ENCODE assay signal across 8 cellular contexts in the genomic region with DNA sequence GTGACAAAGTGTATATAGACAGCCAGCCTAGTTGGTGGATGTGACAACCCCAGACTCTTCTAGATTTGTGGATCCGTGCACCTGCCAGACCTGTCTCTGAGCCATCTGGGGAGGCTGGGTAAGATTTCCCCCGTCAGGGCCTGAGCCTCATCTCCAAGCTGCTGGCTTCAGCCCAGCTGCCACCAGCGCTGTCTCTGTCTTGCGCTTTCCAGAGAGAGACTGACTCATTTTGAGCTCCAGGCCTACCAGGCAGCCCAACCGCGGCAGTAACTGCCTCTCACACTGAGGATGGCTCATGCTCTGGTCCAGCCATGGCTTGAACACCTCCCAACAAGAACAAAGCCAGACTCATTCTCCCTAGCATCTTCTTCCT. TPM values are rescaled to one million over a fixed set of nuclear protein-coding genes. Genes with fewer than 3 reads are reported as not detected.
A peak's percentile ranks its signal among the peaks of the same experiment; 100 is the strongest.
DNase-seq lines count a peak whose midpoint lies in the region; ATAC-seq and TF ChIP-seq lines count a peak whose summit lies in the region.

No MANE protein-coding gene starts in this region.

- no peak for TF ChIP-seq CTCF in heart right ventricle (IDR thresholded peaks at IDR 0.05)
- no peak for TF ChIP-seq CTCF in esophagus muscularis mucosa (IDR thresholded peaks at IDR 0.05)

- H3K4me1 Mint-ChIP-seq in activated naive CD4-positive, alpha-beta T cell treated with anti-CD3 and anti-CD28 coated beads, Interleukin-2, amount 50 U/mL, for 24 hours: peaks cover 34% of the 10 kb centered on the region

- WGBS in heart right ventricle, 2 donors: 76 to 77% methylated on average over 6 of the region's 6 CpGs
- WGBS in mesodermal cell (ENCODE audit: insufficient coverage in 2 of 2), 2 experiments: 94 to 96% methylated on average over 6 of the region's 6 CpGs
- WGBS in esophagus muscularis mucosa: 64% methylated on average over 6 of the region's 6 CpGs

- H3K27me3 ChIP-seq in heart right ventricle (no peaks in the 10 kb centered on the region), esophagus muscularis mucosa (no peaks in the 10 kb centered on the region)

- H3K36me3 ChIP-seq in heart right ventricle (peaks cover 0 to 53% (median 31%) of the 10 kb centered on the region in 9 donors), mesodermal cell (ENCODE audit: control insufficient read depth, insufficient read depth, low read length) (peaks cover 69% of the 10 kb centered on the region), esophagus muscularis mucosa (peaks cover 34 to 54% (median 48%) of the 10 kb centered on the region in 4 donors)

- no peak for TF ChIP-seq EP300 in esophagus muscularis mucosa (IDR thresholded peaks at IDR 0.05)

- no peak for TF ChIP-seq POLR2A in esophagus muscularis mucosa (IDR thresholded peaks at IDR 0.05; ENCODE audit: low read depth)

- no peaks in the 10 kb centered on the region for H3K27me3 Mint-ChIP-seq in activated naive CD4-positive, alpha-beta T cell treated with anti-CD3 and anti-CD28 coated beads, Interleukin-2, amount 50 U/mL, for 24 hours

- H3K4me3 ChIP-seq in heart right ventricle: no peak overlapping the region
- H3K4me3 ChIP-seq in mesodermal cell (ENCODE audit: extremely low read depth, insufficient read depth, low read length, poor library complexity, severe bottlenecking): peak overlapping the region; percentile 3
- H3K4me3 ChIP-seq in esophagus muscularis mucosa: no peak overlapping the region

- intact Hi-C loops in Right ventricle myocardium inferior (cut with DNase I): no loop called here
- intact Hi-C loops in heart right ventricle (cut with DNase I): loop anchor here in 7 of 10 donors (5.0 to 10.0 kb wide), 4 partner anchors 92 to 182 kb away; a partner anchor contains a TSS
- intact Hi-C loops in esophagus muscularis mucosa (cut with DNase I): loop anchor here (10.0 kb wide), 1 partner anchor 172 kb away; no protein-coding TSS in a partner anchor

- peak; percentile 50 for DNase-seq in Right ventricle myocardium inferior (ENCODE audit: missing footprints)
- DNase-seq in heart right ventricle: no peak
- DNase-seq in M059J (ENCODE audit: low read depth): peak; percentile 84
- DNase-seq in SW 1271 (lab: John Stamatoyannopoulos, UW): no peak
- no peak for DNase-seq in esophagus muscularis mucosa (ENCODE audit: extremely low spot score)

- H3K36me3 Mint-ChIP-seq in activated naive CD4-positive, alpha-beta T cell treated with anti-CD3 and anti-CD28 coated beads, Interleukin-2, amount 50 U/mL, for 24 hours: peaks cover 2% of the 10 kb centered on the region

- no peak for ATAC-seq in Right ventricle myocardium inferior
- no peak for ATAC-seq in heart right ventricle
- ATAC-seq in HG02610 (IDR thresholded peaks at IDR 0.05; ENCODE audit: unreplicated experiment): no peak

- peak overlapping the region in 1 of 10 donors; percentile 95 for H3K27ac ChIP-seq in heart right ventricle
- H3K27ac ChIP-seq in mesodermal cell (ENCODE audit: low read depth, low read length, severe bottlenecking): no peak overlapping the region
- no peak overlapping the region for H3K27ac ChIP-seq in esophagus muscularis mucosa (replicated peaks in 1 of 4)

- H3K27ac Mint-ChIP-seq in activated naive CD4-positive, alpha-beta T cell treated with anti-CD3 and anti-CD28 coated beads, Interleukin-2, amount 50 U/mL, for 24 hours: peak overlapping the region; percentile 81

- peak overlapping the region; percentile 91 for H3K4me3 Mint-ChIP-seq in activated naive CD4-positive, alpha-beta T cell treated with anti-CD3 and anti-CD28 coated beads, Interleukin-2, amount 50 U/mL, for 24 hours

- H3K4me1 ChIP-seq in heart right ventricle (peaks cover 7 to 47% (median 44%) of the 10 kb centered on the region in 9 donors), mesodermal cell (ENCODE audit: control insufficient read depth, insufficient read depth, low read length, poor library complexity, severe bottlenecking) (peaks cover 23% of the 10 kb centered on the region), esophagus muscularis mucosa (peaks cover 39 to 48% (median 48%) of the 10 kb centered on the region in 4 donors)

- H3K9me3 ChIP-seq in heart right ventricle (no peaks in the 10 kb centered on the region), mesodermal cell (ENCODE audit: control insufficient read depth, low read length) (no peaks in the 10 kb centered on the region), esophagus muscularis mucosa (no peaks in the 10 kb centered on the region)

- no peaks in the 10 kb centered on the region for H3K9me3 Mint-ChIP-seq in activated naive CD4-positive, alpha-beta T cell treated with anti-CD3 and anti-CD28 coated beads, Interleukin-2, amount 50 U/mL, for 24 hours

RNA-seq across cellular contexts. Expression of a gene that starts 26.4 kb away (rescaled TPM):
- total RNA-seq in Right ventricle myocardium inferior: 18.3 TPM
- total RNA-seq in heart right ventricle: 10 to 100 TPM; 12.4 to 24.0 (median 17.3) TPM
- 10 to 100 TPM; 12.5 to 19.1 TPM for polyA plus RNA-seq in heart right ventricle
- 12.3 and 18.0 TPM in 2 replicates for total RNA-seq in M059J (2014; rRNA removed; shearing (Covaris generic))
- 21.0 TPM for polyA plus RNA-seq in mesodermal cell (2013, experiment 1 of 2)
- 20.6 TPM for polyA plus RNA-seq in mesodermal cell (2013, experiment 2 of 2)
- total RNA-seq in esophagus muscularis mucosa: 10 to 100 TPM; 16.7 to 21.1 (median 18.8) TPM

RNA-seq across cellular contexts. Expression of a gene that starts 26.6 kb away (rescaled TPM):
- total RNA-seq in Right ventricle myocardium inferior (7.7 TPM), heart right ventricle (10 to 100 TPM in 6 of 10 donors, 1 to 10 TPM in 4; 6.2 to 13.4 (median 10.3) TPM), esophagus muscularis mucosa (1 to 10 TPM; 4.8 to 8.0 (median 6.4) TPM)
- polyA plus RNA-seq in heart right ventricle: 10 to 100 TPM in 1 of 2 donors, 1 to 10 TPM in 1; 4.7 to 24.5 TPM
- 0.74 and 2.5 TPM in 2 replicates for total RNA-seq in M059J (2014; rRNA removed; shearing (Covaris generic))
- 4.3 TPM for polyA plus RNA-seq in mesodermal cell (2013, experiment 1 of 2)
- polyA plus RNA-seq in mesodermal cell (2013, experiment 2 of 2): 4.2 TPM

Comparison
In these comparisons a context has a peak if more than half of its experiments do, and no peak if none do; other contexts are left out.
1. DNase-seq: peak in Right ventricle myocardium inferior (single experiment) and M059J (single experiment); none in heart right ventricle (0 of 2), SW 1271 (0 of 2) and esophagus muscularis mucosa (single experiment).